In genomic region chr1:20724364-20725188, GRCh38 we compare ENCODE assay signal across 23 cellular contexts. TPM values are rescaled to one million over a fixed set of nuclear protein-coding genes. Genes with fewer than 3 reads are reported as not detected.
A peak's percentile ranks its signal among the peaks of the same experiment; 100 is the strongest.
DNase-seq lines count a peak whose midpoint lies in the region; ATAC-seq and TF ChIP-seq lines count a peak whose summit lies in the region.
"Had no signal": no experiment of that assay in that cellular context is flagged by ENCODE, and none has a peak within 500 bp of the region (broad histone marks: within the 10 kb centered on the region; RNA-seq: fewer than 3 reads in every experiment).

No MANE protein-coding gene starts in this region.

- TF ChIP-seq RAD21 in HCT116 (IDR thresholded peaks at IDR 0.05; ENCODE audit: low read depth) = no peak

- TF ChIP-seq CTCF in HCT116 (IDR thresholded peaks at IDR 0.05 in 2 of 3, conservative IDR thresholded peaks at IDR 0.05 in 1 of 3; ENCODE audit: borderline replicate concordance in 1 of 3, insufficient read depth in 1 of 3, low read depth in 2 of 3, low read length in 2 of 3) (no peak), coronary artery (IDR thresholded peaks at IDR 0.05) (no peak), ovary (IDR thresholded peaks at IDR 0.05) (no peak)

- no peak overlapping the region for H3K27ac Mint-ChIP-seq in activated T-cell treated with anti-CD3 and anti-CD28 coated beads, Interleukin-2, amount 50 U/mL, for 24 hours
- H3K27ac Mint-ChIP-seq: progenitor cell of endocrine pancreas; T-helper 1 cell treated with Interleukin-12 subunit alpha and Interleukin-12 subunit beta and Interleukin-4 antibody, amounts not matched to agents 30 μg/mL and 1 μg/mL, for 36 hours had no signal

- H3K9ac ChIP-seq in HCT116 (ENCODE audit: low read length) = no peak overlapping the region
- H3K9ac ChIP-seq: BLaER1 had no signal

- no peaks in the 10 kb centered on the region for H3K9me3 Mint-ChIP-seq in activated T-cell treated with anti-CD3 and anti-CD28 coated beads, Interleukin-2, amount 50 U/mL, for 24 hours
- H3K9me3 Mint-ChIP-seq: T-helper 1 cell treated with Interleukin-12 subunit alpha and Interleukin-12 subunit beta and Interleukin-4 antibody, amounts not matched to agents 30 μg/mL and 1 μg/mL, for 36 hours had no signal

- intact Hi-C loops in HCT116 (cut with micrococcal nuclease) (no loop called here), ovary (cut with DNase I) (no loop called here)

- RAD21 ChIA-PET in HCT116 (lab: Charles Lee; ENCODE audit: low non-redundant PET in 1 of 2, low total read pairs in 2 of 2, uncharacterized antibody in 2 of 2, unreplicated experiment in 2 of 2) = no interaction called here

- H3K4me2 ChIP-seq in HCT116 (ENCODE audit: low read length) = peak overlapping the region; percentile 27; the same call in 1 of the 2 replicates
- H3K4me2 ChIP-seq: BLaER1, PC-9 had no signal

- DNase-seq in activated T-cell treated with anti-CD3 and anti-CD28 coated beads, Interleukin-2, amount 50 U/mL, for 24 hours = peak; percentile 23
- no peak for DNase-seq in activated T-cell treated with anti-CD3 and anti-CD28 coated beads for 4 hours
- DNase-seq in HCT116 (ENCODE audit: low read depth, low spot score) = no peak
- peak; percentile 67 for DNase-seq in coronary artery (ENCODE audit: low spot score)
- peak; percentile 4 to 29 (median 14) for DNase-seq in ovary
- DNase-seq in activated CD4-positive, alpha-beta T cell treated with anti-CD3 and anti-CD28 coated beads, Interleukin-2, amount 50 U/mL, for 48 hours = no peak
- DNase-seq in middle frontal gyrus (ENCODE audit: extremely low spot score, low spot score) = no peak
- DNase-seq in NCI-H187 (lab: John Stamatoyannopoulos, UW) = no peak
- DNase-seq: COR-L47; GF-D8; NCI-H2171; NCI-H524 treated with DMSO at 0.1 percent for 48 hours; NK-92 treated with Interleukin-12 subunit alpha and Interleukin-12 subunit beta, amount 100 ng/mL, for 24 hours; PC-9 had no signal

- H3K79me2 ChIP-seq in HCT116 (ENCODE audit: insufficient read depth, low read length) = no peaks in the 10 kb centered on the region

- CTCF ChIA-PET in HCT116 (lab: Charles Lee) = interaction anchor here (1.0 kb wide), 1 partner anchor 28 kb away, joined by 3 read pairs; no protein-coding TSS in a partner anchor

- POLR2A ChIA-PET in HCT116 (lab: Charles Lee) = no interaction called here

- no peaks in the 10 kb centered on the region for H3K4me1 Mint-ChIP-seq in activated T-cell treated with anti-CD3 and anti-CD28 coated beads, Interleukin-2, amount 50 U/mL, for 24 hours (ENCODE audit: low read depth)

- no peaks in the 10 kb centered on the region for H4K20me1 ChIP-seq in HCT116 (ENCODE audit: insufficient read depth)

- 0 out of 2 replicates have a peak, but pooled peaks have one; percentile 5 for ATAC-seq in HCT116
- ATAC-seq: gastroesophageal sphincter had no signal

- 87 to 93% (median 90%) methylated on average over 11 to 17 of the region's 17 CpGs for WGBS in ovary, 3 donors

- TF ChIP-seq POLR2A in HCT116 (IDR thresholded peaks at IDR 0.05; ENCODE audit: borderline replicate concordance, extremely low read depth, insufficient read depth, insufficient read length) (no peak), ovary (IDR thresholded peaks at IDR 0.05) (no peak)

- H3K27ac ChIP-seq in HCT116 (ENCODE audit: low read depth, low read length) = no peak overlapping the region
- no peak overlapping the region for H3K27ac ChIP-seq in coronary artery
- H3K27ac ChIP-seq in ovary = no peak overlapping the region
- H3K27ac ChIP-seq: adrenal gland, BLaER1, breast epithelium, gastroesophageal sphincter, PC-9 had no signal

- H3K4me1 ChIP-seq in HCT116 (ENCODE audit: control insufficient read depth in 1 of 2, insufficient read depth in 2 of 2, low read length in 2 of 2) (peaks cover 0 to 30% of the 10 kb centered on the region in 2 experiments; a peak in 3 of 4 replicates), ovary (ENCODE audit: insufficient read depth) (no peaks in the 10 kb centered on the region)
- H3K4me1 ChIP-seq: adrenal gland, BLaER1, breast epithelium, gastroesophageal sphincter had no signal

- BruUV-seq in HCT116 (replicated peaks; lab: Mats Ljungman, UMichigan) = no TSS peak

- H3K36me3 Mint-ChIP-seq in activated T-cell treated with anti-CD3 and anti-CD28 coated beads, Interleukin-2, amount 50 U/mL, for 24 hours (ENCODE audit: low read depth) = no peaks in the 10 kb centered on the region

- no peak overlapping the region for H2AFZ ChIP-seq in HCT116 (ENCODE audit: low read depth, low read length, poor library complexity, severe bottlenecking)
- H2AFZ ChIP-seq: PC-9 had no signal

- TF ChIP-seq EP300 in ovary (IDR thresholded peaks at IDR 0.05) = no peak

- no peaks in the 10 kb centered on the region for H3K9me3 ChIP-seq in HCT116 (ENCODE audit: control insufficient read depth in 1 of 2, insufficient read depth in 1 of 2, low read depth in 1 of 2, low read length in 2 of 2)
- no peaks in the 10 kb centered on the region for H3K9me3 ChIP-seq in ovary
- H3K9me3 ChIP-seq: adrenal gland, BLaER1, breast epithelium, gastroesophageal sphincter had no signal

- H3K4me3 ChIP-seq in HCT116 (replicated peaks in 1 of 2; ENCODE audit: low read depth in 1 of 2, low read length in 2 of 2) (no peak overlapping the region), coronary artery (no peak overlapping the region), ovary (no peak overlapping the region)
- H3K4me3 ChIP-seq: adrenal gland, BLaER1, breast epithelium, gastroesophageal sphincter, PC-9 had no signal

- H3K27me3 Mint-ChIP-seq in activated T-cell treated with anti-CD3 and anti-CD28 coated beads, Interleukin-2, amount 50 U/mL, for 24 hours = peaks cover 20% of the 10 kb centered on the region

- H3K27me3 ChIP-seq in HCT116 (ENCODE audit: insufficient read depth, low read length) = no peaks in the 10 kb centered on the region
- no peaks in the 10 kb centered on the region for H3K27me3 ChIP-seq in ovary
- H3K27me3 ChIP-seq: adrenal gland, breast epithelium had no signal

- H3K36me3 ChIP-seq in HCT116 (ENCODE audit: control insufficient read depth in 1 of 2, insufficient read depth in 2 of 2, low read length in 2 of 2) (no peaks in the 10 kb centered on the region), ovary (no peaks in the 10 kb centered on the region)
- H3K36me3 ChIP-seq: adrenal gland, BLaER1, breast epithelium, gastroesophageal sphincter had no signal

- H3K4me3 Mint-ChIP-seq in activated T-cell treated with anti-CD3 and anti-CD28 coated beads, Interleukin-2, amount 50 U/mL, for 24 hours = no peak overlapping the region
- H3K4me3 Mint-ChIP-seq: T-helper 1 cell treated with Interleukin-12 subunit alpha and Interleukin-12 subunit beta and Interleukin-4 antibody, amounts not matched to agents 30 μg/mL and 1 μg/mL, for 36 hours had no signal

- no peaks in the 10 kb centered on the region for H3K9me2 ChIP-seq in HCT116 (ENCODE audit: insufficient read depth)

TF ChIP-seq in HCT116, 20 proteins besides CTCF, POLR2A, EP300 and RAD21 (continues in another document):
- TF ChIP-seq, protein P1, sequence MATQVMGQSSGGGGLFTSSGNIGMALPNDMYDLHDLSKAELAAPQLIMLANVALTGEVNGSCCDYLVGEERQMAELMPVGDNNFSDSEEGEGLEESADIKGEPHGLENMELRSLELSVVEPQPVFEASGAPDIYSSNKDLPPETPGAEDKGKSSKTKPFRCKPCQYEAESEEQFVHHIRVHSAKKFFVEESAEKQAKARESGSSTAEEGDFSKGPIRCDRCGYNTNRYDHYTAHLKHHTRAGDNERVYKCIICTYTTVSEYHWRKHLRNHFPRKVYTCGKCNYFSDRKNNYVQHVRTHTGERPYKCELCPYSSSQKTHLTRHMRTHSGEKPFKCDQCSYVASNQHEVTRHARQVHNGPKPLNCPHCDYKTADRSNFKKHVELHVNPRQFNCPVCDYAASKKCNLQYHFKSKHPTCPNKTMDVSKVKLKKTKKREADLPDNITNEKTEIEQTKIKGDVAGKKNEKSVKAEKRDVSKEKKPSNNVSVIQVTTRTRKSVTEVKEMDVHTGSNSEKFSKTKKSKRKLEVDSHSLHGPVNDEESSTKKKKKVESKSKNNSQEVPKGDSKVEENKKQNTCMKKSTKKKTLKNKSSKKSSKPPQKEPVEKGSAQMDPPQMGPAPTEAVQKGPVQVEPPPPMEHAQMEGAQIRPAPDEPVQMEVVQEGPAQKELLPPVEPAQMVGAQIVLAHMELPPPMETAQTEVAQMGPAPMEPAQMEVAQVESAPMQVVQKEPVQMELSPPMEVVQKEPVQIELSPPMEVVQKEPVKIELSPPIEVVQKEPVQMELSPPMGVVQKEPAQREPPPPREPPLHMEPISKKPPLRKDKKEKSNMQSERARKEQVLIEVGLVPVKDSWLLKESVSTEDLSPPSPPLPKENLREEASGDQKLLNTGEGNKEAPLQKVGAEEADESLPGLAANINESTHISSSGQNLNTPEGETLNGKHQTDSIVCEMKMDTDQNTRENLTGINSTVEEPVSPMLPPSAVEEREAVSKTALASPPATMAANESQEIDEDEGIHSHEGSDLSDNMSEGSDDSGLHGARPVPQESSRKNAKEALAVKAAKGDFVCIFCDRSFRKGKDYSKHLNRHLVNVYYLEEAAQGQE (IDR thresholded peaks at IDR 0.05; ENCODE audit: low read depth) = no peak
- TF ChIP-seq SRF (IDR thresholded peaks at IDR 0.05; ENCODE audit: low read depth) = no peak
- no peak for TF ChIP-seq SIN3A (IDR thresholded peaks at IDR 0.05; ENCODE audit: low read depth)
- TF ChIP-seq, protein P2, sequence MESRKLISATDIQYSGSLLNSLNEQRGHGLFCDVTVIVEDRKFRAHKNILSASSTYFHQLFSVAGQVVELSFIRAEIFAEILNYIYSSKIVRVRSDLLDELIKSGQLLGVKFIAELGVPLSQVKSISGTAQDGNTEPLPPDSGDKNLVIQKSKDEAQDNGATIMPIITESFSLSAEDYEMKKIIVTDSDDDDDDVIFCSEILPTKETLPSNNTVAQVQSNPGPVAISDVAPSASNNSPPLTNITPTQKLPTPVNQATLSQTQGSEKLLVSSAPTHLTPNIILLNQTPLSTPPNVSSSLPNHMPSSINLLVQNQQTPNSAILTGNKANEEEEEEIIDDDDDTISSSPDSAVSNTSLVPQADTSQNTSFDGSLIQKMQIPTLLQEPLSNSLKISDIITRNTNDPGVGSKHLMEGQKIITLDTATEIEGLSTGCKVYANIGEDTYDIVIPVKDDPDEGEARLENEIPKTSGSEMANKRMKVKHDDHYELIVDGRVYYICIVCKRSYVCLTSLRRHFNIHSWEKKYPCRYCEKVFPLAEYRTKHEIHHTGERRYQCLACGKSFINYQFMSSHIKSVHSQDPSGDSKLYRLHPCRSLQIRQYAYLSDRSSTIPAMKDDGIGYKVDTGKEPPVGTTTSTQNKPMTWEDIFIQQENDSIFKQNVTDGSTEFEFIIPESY (IDR thresholded peaks at IDR 0.05; ENCODE audit: extremely low read depth, insufficient replicate concordance, low read length) = no peak

RNA-seq across cellular contexts. Expression of gene KIF17, which starts 6.8 kb away (rescaled TPM):
- total RNA-seq in HCT116 (2021; ENCODE audit: unreplicated experiment) (2.4 TPM), ovary (1 to 10 TPM in 4 of 7 donors, under 1 TPM in 3; 0.56 to 6.2 (median 2.2) TPM)
- 0.91 and 1.3 TPM in 2 replicates for polyA plus RNA-seq in HCT116 (2012)
- 1 to 10 TPM in 1 of 2 donors, under 1 TPM in 1; 1.00 to 2.2 TPM for polyA plus RNA-seq in ovary

RNA-seq across cellular contexts. Expression of gene SH2D5, which starts 7.9 kb away (rescaled TPM):
- 10.4 TPM for total RNA-seq in HCT116 (2021; ENCODE audit: unreplicated experiment)
- polyA plus RNA-seq in HCT116 (2012) = 4.8 and 6.2 TPM in 2 replicates
- 1 to 10 TPM in 2 of 7 donors, under 1 TPM in 4, not detected in 1; 0.43 to 1.8 (median 0.77) TPM for total RNA-seq in ovary
- polyA plus RNA-seq in ovary = under 1 TPM; 0.15 TPM
- total RNA-seq: mononuclear cell, subcutaneous adipose tissue, urinary bladder had no signal

Comparison
In these comparisons a context has a peak if more than half of its experiments do, and no peak if none do; other contexts are left out.
1. DNase-seq: peak in activated T-cell treated with anti-CD3 and anti-CD28 coated beads, Interleukin-2, amount 50 U/mL, for 24 hours (single experiment), coronary artery (single experiment) and ovary (5 of 5); none in activated T-cell treated with anti-CD3 and anti-CD28 coated beads for 4 hours (single experiment), HCT116 (single experiment), activated CD4-positive, alpha-beta T cell treated with anti-CD3 and anti-CD28 coated beads, Interleukin-2, amount 50 U/mL, for 48 hours (0 of 2), middle frontal gyrus (single experiment) and NCI-H187 (0 of 2).